ENCODE assay signal across 10 cellular contexts in genomic region chr5:176700239-176700847, GRCh38. TPM values are rescaled to one million over a fixed set of nuclear protein-coding genes. Genes with fewer than 3 reads are reported as not detected.
A peak's percentile ranks its signal among the peaks of the same experiment; 100 is the strongest.
DNase-seq lines count a peak whose midpoint lies in the region; ATAC-seq and TF ChIP-seq lines count a peak whose summit lies in the region.
"Had no signal": no experiment of that assay in that cellular context is flagged by ENCODE, and none has a peak within 500 bp of the region (broad histone marks: within the 10 kb centered on the region; RNA-seq: fewer than 3 reads in every experiment).

No MANE protein-coding gene starts in this region.

- peaks cover 0 to 3% (median 0%) of the 10 kb centered on the region in 5 experiments for H3K9me3 Mint-ChIP-seq in brain
- H3K9me3 Mint-ChIP-seq in neural crest cell = no peaks in the 10 kb centered on the region
- no peaks in the 10 kb centered on the region for H3K9me3 Mint-ChIP-seq in mesothelial cell of epicardium
- H3K9me3 Mint-ChIP-seq: stimulated activated naive CD8-positive, alpha-beta T cell treated with anti-CD3 and anti-CD28 coated beads, Interleukin-15, amount 100 ng/mL, for 72 hours had no signal

- TF ChIP-seq CTCF in brain (conservative IDR thresholded peaks at IDR 0.05) (peak; percentile 47 to 73), neural crest cell (conservative IDR thresholded peaks at IDR 0.05) (peak; percentile 45), mesothelial cell of epicardium (IDR thresholded peaks at IDR 0.05; ENCODE audit: unreplicated experiment) (no peak)

- DNase-seq in NCI-H524 (lab: John Stamatoyannopoulos, UW) (peak; percentile 28 to 77), NCI-H524 treated with DMSO at 0.1 percent for 48 hours (lab: John Stamatoyannopoulos, UW) (no peak), neural crest cell (ENCODE audit: low read depth, low spot score) (peak; percentile 16), mesothelial cell of epicardium (ENCODE audit: low spot score in 2 of 2, unreplicated experiment in 2 of 2) (no peak)
- DNase-seq: activated CD4-positive, alpha-beta T cell treated with anti-CD3 and anti-CD28 coated beads for 4 hours had no signal

- TF ChIP-seq EP300 in Ishikawa (IDR thresholded peaks at IDR 0.05; ENCODE audit: borderline replicate concordance) = no peak

- ATAC-seq in GM21723 (IDR thresholded peaks at IDR 0.05; ENCODE audit: unreplicated experiment) = no peak
- no peak for ATAC-seq in GM18867 (IDR thresholded peaks at IDR 0.05; ENCODE audit: unreplicated experiment)
- ATAC-seq: stimulated activated naive CD8-positive, alpha-beta T cell treated with anti-CD3 and anti-CD28 coated beads, Interleukin-15, amount 100 ng/mL, for 72 hours had no signal

- H3K27me3 Mint-ChIP-seq in brain (peaks cover 10% of the 10 kb centered on the region), neural crest cell (ENCODE audit: low read depth) (peaks cover 51% of the 10 kb centered on the region), mesothelial cell of epicardium (ENCODE audit: low read depth) (peaks cover 79% of the 10 kb centered on the region)

- H3K4me3 Mint-ChIP-seq in brain (peak overlapping the region in 3 of 5 experiments; percentile 4 to 62 (median 43)), neural crest cell (no peak overlapping the region), mesothelial cell of epicardium (no peak overlapping the region)
- H3K4me3 Mint-ChIP-seq: stimulated activated naive CD8-positive, alpha-beta T cell treated with anti-CD3 and anti-CD28 coated beads, Interleukin-15, amount 100 ng/mL, for 72 hours had no signal

- H3K27ac Mint-ChIP-seq in brain = peak overlapping the region; percentile 67 to 90 (median 89)
- H3K27ac Mint-ChIP-seq in neural crest cell (ENCODE audit: unreplicated experiment) = no peak overlapping the region
- H3K27ac Mint-ChIP-seq in mesothelial cell of epicardium = no peak overlapping the region
- H3K27ac Mint-ChIP-seq: stimulated activated naive CD8-positive, alpha-beta T cell treated with anti-CD3 and anti-CD28 coated beads, Interleukin-15, amount 100 ng/mL, for 72 hours had no signal

- H3K36me3 Mint-ChIP-seq in brain = no peaks in the 10 kb centered on the region
- H3K36me3 Mint-ChIP-seq in neural crest cell (ENCODE audit: low read depth) = no peaks in the 10 kb centered on the region
- no peaks in the 10 kb centered on the region for H3K36me3 Mint-ChIP-seq in mesothelial cell of epicardium

- TF ChIP-seq RAD21 in Ishikawa (IDR thresholded peaks at IDR 0.05; ENCODE audit: low read depth) = peak; percentile 58

- H3K4me1 Mint-ChIP-seq in brain = peaks cover 83% of the 10 kb centered on the region
- H3K4me1 Mint-ChIP-seq in neural crest cell = peaks cover 10% of the 10 kb centered on the region
- peaks cover 6% of the 10 kb centered on the region for H3K4me1 Mint-ChIP-seq in mesothelial cell of epicardium
- H3K4me1 Mint-ChIP-seq: stimulated activated naive CD8-positive, alpha-beta T cell treated with anti-CD3 and anti-CD28 coated beads, Interleukin-15, amount 100 ng/mL, for 72 hours had no signal

TF ChIP-seq in Ishikawa, 13 proteins besides CTCF, POLR2A, EP300 and RAD21:
- no peak for TF ChIP-seq ZBTB7A (IDR thresholded peaks at IDR 0.05; ENCODE audit: low read depth)
- TF ChIP-seq YY1 (IDR thresholded peaks at IDR 0.05; ENCODE audit: low read depth) = no peak
- TF ChIP-seq TCF12 (IDR thresholded peaks at IDR 0.05; ENCODE audit: low read depth) = no peak
- TF ChIP-seq NFIC (IDR thresholded peaks at IDR 0.05) = no peak
- TF ChIP-seq CEBPB (IDR thresholded peaks at IDR 0.05) = no peak
- TF ChIP-seq FOXM1 (IDR thresholded peaks at IDR 0.05; ENCODE audit: borderline replicate concordance, low read depth) = no peak
- TF ChIP-seq EGR1 (IDR thresholded peaks at IDR 0.05) = no peak
- no peak for TF ChIP-seq REST (IDR thresholded peaks at IDR 0.05; ENCODE audit: low read depth)
- TF ChIP-seq MAX (IDR thresholded peaks at IDR 0.05) = no peak
- TF ChIP-seq TAF1 (IDR thresholded peaks at IDR 0.05; ENCODE audit: low read depth) = no peak
- no peak for TF ChIP-seq TEAD4 (IDR thresholded peaks at IDR 0.05)
- no peak for TF ChIP-seq CREB1 (IDR thresholded peaks at IDR 0.05; ENCODE audit: low read depth)
- no peak for TF ChIP-seq USF1 (IDR thresholded peaks at IDR 0.05)

RNA-seq across cellular contexts. Expression of gene TSPAN17, which starts 53.1 kb away (rescaled TPM):
- 24.8 TPM for polyA plus RNA-seq in brain (ENCODE audit: insufficient read depth, low read depth, low replicate concordance)
- total RNA-seq in neural crest cell (38.8 and 40.9 TPM in 2 replicates), mesothelial cell of epicardium (47.3 to 51.1 TPM (median 47.3 TPM) in 3 replicates)

Comparison
In these comparisons a context has a peak if more than half of its experiments do, and no peak if none do; other contexts are left out.
1. DNase-seq: peak in NCI-H524 (2 of 2) and neural crest cell (single experiment); none in NCI-H524 treated with DMSO at 0.1 percent for 48 hours (single experiment) and mesothelial cell of epicardium (0 of 2).
2. H3K27ac Mint-ChIP-seq: peak in brain (5 of 5); none in neural crest cell (single experiment) and mesothelial cell of epicardium (single experiment).
3. H3K4me3 Mint-ChIP-seq: peak in brain (3 of 5); none in neural crest cell (single experiment) and mesothelial cell of epicardium (single experiment).